8 cellular contexts compared by ENCODE assay signal in the genomic region with DNA sequence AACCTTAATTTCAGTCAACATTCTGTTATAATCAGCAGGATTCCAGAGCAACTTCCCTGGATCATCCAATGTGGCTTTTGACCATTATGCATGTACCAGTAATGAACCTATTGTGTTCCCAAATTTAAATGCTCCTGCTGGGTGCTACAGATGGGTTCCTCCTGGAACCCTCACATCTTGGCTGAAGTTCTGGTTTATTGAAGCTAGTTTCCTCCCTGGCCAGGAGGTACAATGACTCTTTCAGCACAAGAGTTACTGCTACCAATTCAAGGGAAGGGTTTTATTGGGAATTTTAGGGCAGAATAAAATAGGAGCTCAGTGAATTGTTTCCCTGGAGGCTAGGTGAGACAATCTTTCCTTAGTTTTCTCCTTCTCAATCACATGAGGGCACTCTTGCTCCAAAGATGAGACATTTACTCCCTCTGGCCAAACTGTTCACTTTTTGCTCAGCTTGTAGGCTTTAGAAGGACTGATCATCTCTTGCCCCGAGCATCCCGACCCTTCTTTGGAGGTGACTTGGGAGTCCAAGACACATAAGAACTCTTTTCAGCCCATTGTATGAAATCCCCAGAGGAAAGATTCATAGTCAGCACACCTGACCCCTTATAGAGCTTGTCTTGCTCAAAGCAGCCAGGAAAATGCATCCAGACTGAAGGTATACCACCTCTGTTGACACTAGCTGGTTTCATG. TPM values are rescaled to one million over a fixed set of nuclear protein-coding genes. Genes with fewer than 3 reads are reported as not detected.
A peak's percentile ranks its signal among the peaks of the same experiment; 100 is the strongest.
DNase-seq lines count a peak whose midpoint lies in the region; ATAC-seq and TF ChIP-seq lines count a peak whose summit lies in the region.

No MANE protein-coding gene starts in this region.

- no peaks in the 10 kb centered on the region for H3K9me3 Mint-ChIP-seq in chondrocyte (ENCODE audit: low read depth)

- H3K27ac Mint-ChIP-seq in chondrocyte (ENCODE audit: unreplicated experiment), result peak overlapping the region; percentile 15

- peaks cover 14% of the 10 kb centered on the region for H3K4me1 Mint-ChIP-seq in chondrocyte (ENCODE audit: low read depth)

- no peaks in the 10 kb centered on the region for H3K36me3 Mint-ChIP-seq in chondrocyte (ENCODE audit: low read depth)

- H3K4me3 Mint-ChIP-seq in chondrocyte (ENCODE audit: unreplicated experiment), result no peak overlapping the region

- TF ChIP-seq CTCF in chondrocyte (IDR thresholded peaks at IDR 0.05), result peak; percentile 91

- DNase-seq in DMS 273 (lab: John Stamatoyannopoulos, UW; ENCODE audit: unreplicated experiment) (peak; percentile 77), NCI-H82 (lab: John Stamatoyannopoulos, UW) (peak; percentile 86), chondrocyte (ENCODE audit: low spot score) (no peak), midbrain (lab: John Stamatoyannopoulos, UW) (peak; percentile 53)
- no peak for DNase-seq in activated CD4-positive, CD25-positive, alpha-beta regulatory T cell treated with anti-CD3 and anti-CD28 coated beads, Interleukin-2, amount 50 U/mL, for 72 hours
- DNase-seq in activated CD4-positive, alpha-beta T cell treated with anti-CD3 and anti-CD28 coated beads for 4 hours, result no peak
- no peak for DNase-seq in stimulated activated CD4-positive, alpha-beta T cell treated with anti-CD3 and anti-CD28 coated beads, Interleukin-2, amount 100 ng/mL, for 48 hours

- peak; percentile 48 for ATAC-seq in HG03432 (IDR thresholded peaks at IDR 0.05; ENCODE audit: unreplicated experiment)

- H3K27me3 Mint-ChIP-seq in chondrocyte (ENCODE audit: low read depth), result peaks cover 10% of the 10 kb centered on the region

RNA-seq across cellular contexts. Expression of gene NPHP3, which starts 8.8 kb away (rescaled TPM):
- total RNA-seq in chondrocyte, result 20.5 to 24.7 TPM (median 24.6 TPM) in 3 replicates

Comparison
In these comparisons a context has a peak if more than half of its experiments do, and no peak if none do; other contexts are left out.
1. DNase-seq: peak in DMS 273 (single experiment), NCI-H82 (single experiment) and midbrain (single experiment); none in chondrocyte (single experiment), activated CD4-positive, CD25-positive, alpha-beta regulatory T cell treated with anti-CD3 and anti-CD28 coated beads, Interleukin-2, amount 50 U/mL, for 72 hours (single experiment), activated CD4-positive, alpha-beta T cell treated with anti-CD3 and anti-CD28 coated beads for 4 hours (0 of 2) and stimulated activated CD4-positive, alpha-beta T cell treated with anti-CD3 and anti-CD28 coated beads, Interleukin-2, amount 100 ng/mL, for 48 hours (0 of 2).